12 cellular contexts compared by ENCODE assay signal in the genomic region with DNA sequence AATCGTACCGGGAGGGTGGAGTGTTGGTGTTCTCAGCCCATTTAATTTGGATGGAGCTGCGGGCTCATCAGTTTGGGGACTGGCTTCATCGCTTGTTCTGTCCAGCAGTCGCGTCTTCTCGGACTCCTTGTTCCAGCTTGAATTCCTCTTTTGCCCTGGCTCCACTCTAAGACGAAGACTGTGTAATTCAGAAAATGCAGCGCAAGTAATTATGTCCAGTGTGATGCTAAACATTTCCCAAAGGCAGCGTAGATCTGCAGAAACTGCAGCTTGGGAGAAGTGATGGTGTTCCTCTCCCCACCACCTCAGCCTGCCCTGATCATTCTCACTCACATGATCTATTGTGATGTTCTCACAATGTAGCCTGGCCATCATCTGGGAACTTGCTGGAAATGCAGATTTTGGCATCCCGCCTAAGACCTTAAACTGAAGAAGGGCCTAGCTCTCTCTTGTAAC. TPM values are rescaled to one million over a fixed set of nuclear protein-coding genes. Genes with fewer than 3 reads are reported as not detected.
DNase-seq lines count a peak whose midpoint lies in the region; ATAC-seq and TF ChIP-seq lines count a peak whose summit lies in the region.
"Had no signal": no experiment of that assay in that cellular context is flagged by ENCODE, and none has a peak within 500 bp of the region (broad histone marks: within the 10 kb centered on the region; RNA-seq: fewer than 3 reads in every experiment).

No MANE protein-coding gene starts in this region.

- H3K4me3 Mint-ChIP-seq in activated T-cell treated with anti-CD3 and anti-CD28 coated beads, Interleukin-2, amount 50 U/mL, for 24 hours, result no peak overlapping the region
- H3K4me3 Mint-ChIP-seq: activated B cell treated with CpG ODN at 0.5 μM for 24 hours had no signal

- no peaks in the 10 kb centered on the region for H3K9me3 Mint-ChIP-seq in activated T-cell treated with anti-CD3 and anti-CD28 coated beads, Interleukin-2, amount 50 U/mL, for 24 hours
- H3K9me3 Mint-ChIP-seq: activated B cell treated with CpG ODN at 0.5 μM for 24 hours; activated naive CD4-positive, alpha-beta T cell treated with anti-CD3 and anti-CD28 coated beads, Interleukin-2, amount 50 U/mL, for 72 hours had no signal

- peak; percentile 49 for ATAC-seq in body of pancreas
- peak; percentile 39 for ATAC-seq in left ventricle myocardium superior
- ATAC-seq: activated naive CD4-positive, alpha-beta T cell treated with anti-CD3 and anti-CD28 coated beads, Interleukin-2, amount 50 U/mL, for 72 hours had no signal

- no peaks in the 10 kb centered on the region for H3K36me3 ChIP-seq in body of pancreas (replicated peaks in 1 of 2; ENCODE audit: insufficient read depth in 1 of 2, low read depth in 2 of 2)
- no peaks in the 10 kb centered on the region for H3K36me3 ChIP-seq in sigmoid colon
- H3K36me3 ChIP-seq: neutrophil had no signal

- peak; percentile 45 for DNase-seq in ELR (ENCODE audit: low read depth)
- DNase-seq in body of pancreas, result peak in 2 of 4 donors; percentile 30 to 33
- no peak for DNase-seq in left ventricle myocardium superior
- peak; percentile 92 for DNase-seq in sigmoid colon
- no peak for DNase-seq in foreskin melanocyte
- no peak for DNase-seq in GM19238 (ENCODE audit: insufficient read length, low spot score)
- no peak for DNase-seq in activated T-cell treated with anti-CD3 and anti-CD28 coated beads, Interleukin-2, amount 50 U/mL, for 24 hours
- no peak for DNase-seq in SIG-M5 (lab: John Stamatoyannopoulos, UW)
- DNase-seq: activated B cell treated with CpG ODN at 0.5 μM for 24 hours, COR-L47 had no signal

- TF ChIP-seq CTCF in body of pancreas (IDR thresholded peaks at IDR 0.05) (no peak), sigmoid colon (IDR thresholded peaks at IDR 0.05) (peak in 1 of 4 experiments; percentile 13)

- intact Hi-C loops in body of pancreas (cut with DNase I), result no loop called here
- intact Hi-C loops in left ventricle myocardium superior (cut with micrococcal nuclease), result no loop called here
- intact Hi-C loops in sigmoid colon (cut with DNase I), result no loop called here

- no peaks in the 10 kb centered on the region for H3K9me3 ChIP-seq in body of pancreas
- no peaks in the 10 kb centered on the region for H3K9me3 ChIP-seq in sigmoid colon
- H3K9me3 ChIP-seq: neutrophil had no signal

- H3K27me3 ChIP-seq in body of pancreas, result no peaks in the 10 kb centered on the region
- H3K27me3 ChIP-seq in sigmoid colon, result no peaks in the 10 kb centered on the region
- H3K27me3 ChIP-seq: neutrophil had no signal

- TF ChIP-seq EP300 in sigmoid colon (IDR thresholded peaks at IDR 0.05), result peak; percentile 26 to 98 (median 87)

- TF ChIP-seq POLR2A in body of pancreas (IDR thresholded peaks at IDR 0.05) (peak in 1 of 3 donors; percentile 11), sigmoid colon (IDR thresholded peaks at IDR 0.05) (peak in 1 of 2 donors; percentile 18)

- no peak overlapping the region for H3K27ac Mint-ChIP-seq in activated T-cell treated with anti-CD3 and anti-CD28 coated beads, Interleukin-2, amount 50 U/mL, for 24 hours
- H3K27ac Mint-ChIP-seq: activated B cell treated with CpG ODN at 0.5 μM for 24 hours; activated naive CD4-positive, alpha-beta T cell treated with anti-CD3 and anti-CD28 coated beads, Interleukin-2, amount 50 U/mL, for 72 hours had no signal

- H3K27ac ChIP-seq in body of pancreas (no peak overlapping the region), sigmoid colon (peak overlapping the region; percentile 78 to 88 (median 80))
- H3K27ac ChIP-seq: neutrophil had no signal

- 80 to 82% methylated on average over 11 of the region's 11 CpGs for WGBS in body of pancreas, 2 donors
- 85 to 86% methylated on average over 11 of the region's 11 CpGs for WGBS in sigmoid colon, 2 donors

- no peaks in the 10 kb centered on the region for H3K4me1 Mint-ChIP-seq in activated T-cell treated with anti-CD3 and anti-CD28 coated beads, Interleukin-2, amount 50 U/mL, for 24 hours (ENCODE audit: low read depth)
- H3K4me1 Mint-ChIP-seq: activated B cell treated with CpG ODN at 0.5 μM for 24 hours had no signal

- H3K4me3 ChIP-seq in body of pancreas (no peak overlapping the region), sigmoid colon (peak overlapping the region; percentile 5 to 28 (median 16))

- peaks cover 6% of the 10 kb centered on the region for H3K27me3 Mint-ChIP-seq in activated T-cell treated with anti-CD3 and anti-CD28 coated beads, Interleukin-2, amount 50 U/mL, for 24 hours

- H3K4me1 ChIP-seq in body of pancreas (no peaks in the 10 kb centered on the region), sigmoid colon (peaks cover 0 to 38% (median 23%) of the 10 kb centered on the region in 4 donors)

- no peaks in the 10 kb centered on the region for H3K36me3 Mint-ChIP-seq in activated T-cell treated with anti-CD3 and anti-CD28 coated beads, Interleukin-2, amount 50 U/mL, for 24 hours (ENCODE audit: low read depth)
- H3K36me3 Mint-ChIP-seq: activated naive CD4-positive, alpha-beta T cell treated with anti-CD3 and anti-CD28 coated beads, Interleukin-2, amount 50 U/mL, for 72 hours had no signal

RNA-seq across cellular contexts. Expression of gene SLC25A18, which starts 0.7 kb away (rescaled TPM):
- total RNA-seq in body of pancreas (1 to 10 TPM; 2.1 to 4.9 TPM), left ventricle myocardium superior (2.2 TPM), sigmoid colon (1 to 10 TPM; 3.9 to 9.1 (median 6.4) TPM)
- 1 to 10 TPM in 1 of 3 donors, under 1 TPM in 1, not detected in 1; 0.99 to 1.2 TPM for polyA plus RNA-seq in sigmoid colon
- total RNA-seq: activated naive CD4-positive, alpha-beta T cell treated with anti-CD3 and anti-CD28 coated beads, Interleukin-2, amount 50 U/mL, for 72 hours had no signal

Comparison
In these comparisons a context has a peak if more than half of its experiments do, and no peak if none do; other contexts are left out.
1. DNase-seq: peak in ELR (single experiment) and sigmoid colon (single experiment); none in left ventricle myocardium superior (single experiment), foreskin melanocyte (single experiment), GM19238 (single experiment), activated T-cell treated with anti-CD3 and anti-CD28 coated beads, Interleukin-2, amount 50 U/mL, for 24 hours (single experiment) and SIG-M5 (single experiment).
2. H3K27ac ChIP-seq: peak in sigmoid colon (4 of 4); none in body of pancreas (0 of 4).
3. H3K4me3 ChIP-seq: peak in sigmoid colon (4 of 4); none in body of pancreas (0 of 2).